9 cellular contexts compared by ENCODE assay signal in genomic region chr19:1416014-1416841, GRCh38. TPM values are rescaled to one million over a fixed set of nuclear protein-coding genes. Genes with fewer than 3 reads are reported as not detected.
DNase-seq lines count a peak whose midpoint lies in the region; ATAC-seq and TF ChIP-seq lines count a peak whose summit lies in the region.
"Had no signal": no experiment of that assay in that cellular context is flagged by ENCODE, and none has a peak within 500 bp of the region (broad histone marks: within the 10 kb centered on the region; RNA-seq: fewer than 3 reads in every experiment).

No MANE protein-coding gene starts in this region.

- H3K27ac Mint-ChIP-seq in brain = peak overlapping the region; percentile 92 to 97 (median 95)
- H3K27ac Mint-ChIP-seq in stimulated activated effector memory CD8-positive, alpha-beta T cell treated with anti-CD3 and anti-CD28 coated beads, Interleukin-12 subunit alpha, Interleukin-12 subunit beta, amount 100 ng/mL, for 72 hours = peak overlapping the region; percentile 86

- no peaks in the 10 kb centered on the region for H3K27me3 Mint-ChIP-seq in brain

- TF ChIP-seq CTCF in IMR-90 (conservative IDR thresholded peaks at IDR 0.05; ENCODE audit: low read depth, low read length) (no peak), brain (conservative IDR thresholded peaks at IDR 0.05) (no peak)

- H3K18ac ChIP-seq in IMR-90 (ENCODE audit: low read depth, low read length) = peak overlapping the region; percentile 10; the same call in 1 of the 2 replicates

- H2BK15ac ChIP-seq in IMR-90 (ENCODE audit: low read depth, low read length) = no peak overlapping the region

- peaks cover 23% of the 10 kb centered on the region for H3K4me1 ChIP-seq in IMR-90 (ENCODE audit: control insufficient read depth, insufficient read depth, low read length)

- H3K14ac ChIP-seq in IMR-90 (replicated peaks; ENCODE audit: low read depth, low read length) = peak overlapping the region; percentile 0

- peak overlapping the region; percentile 56 for H3K4ac ChIP-seq in IMR-90 (ENCODE audit: low read depth, low read length)

- intact Hi-C loops in IMR-90 (cut with micrococcal nuclease) = no loop called here

- H3K4me1 Mint-ChIP-seq in brain = peaks cover 61% of the 10 kb centered on the region
- peaks cover 55% of the 10 kb centered on the region for H3K4me1 Mint-ChIP-seq in stimulated activated effector memory CD8-positive, alpha-beta T cell treated with anti-CD3 and anti-CD28 coated beads, Interleukin-12 subunit alpha, Interleukin-12 subunit beta, amount 100 ng/mL, for 72 hours

- no peak overlapping the region for H2AFZ ChIP-seq in IMR-90 (replicated peaks; ENCODE audit: low read length, poor library complexity)

- TF ChIP-seq RAD21 in IMR-90 (IDR thresholded peaks at IDR 0.05; ENCODE audit: low read length) = no peak

- no peak overlapping the region for H3K4me3 ChIP-seq in IMR-90 (ENCODE audit: insufficient read depth, low read depth, low read length)

- H3K36me3 Mint-ChIP-seq in brain = peaks cover 22% of the 10 kb centered on the region
- H3K36me3 Mint-ChIP-seq in stimulated activated effector memory CD8-positive, alpha-beta T cell treated with anti-CD3 and anti-CD28 coated beads, Interleukin-12 subunit alpha, Interleukin-12 subunit beta, amount 100 ng/mL, for 72 hours = peaks cover 95% of the 10 kb centered on the region

- H3K4me3 Mint-ChIP-seq in brain = peak overlapping the region; percentile 64 to 80 (median 74)
- peak overlapping the region; percentile 45 for H3K4me3 Mint-ChIP-seq in stimulated activated effector memory CD8-positive, alpha-beta T cell treated with anti-CD3 and anti-CD28 coated beads, Interleukin-12 subunit alpha, Interleukin-12 subunit beta, amount 100 ng/mL, for 72 hours

- dilution Hi-C loops in IMR-90 (cut with HindIII; ENCODE audit: low sequenced_read_pairs, unreplicated experiment) = no loop called here

- DNase-seq in IMR-90 = peak; percentile 31
- DNase-seq in kidney tubule cell (ENCODE audit: low spot score) = peak; percentile 83
- DNase-seq in stimulated activated effector memory CD8-positive, alpha-beta T cell treated with anti-CD3 and anti-CD28 coated beads, Interleukin-12 subunit alpha, Interleukin-12 subunit beta, amount 100 ng/mL, for 72 hours (ENCODE audit: low spot score in 2 of 2) = no peak
- DNase-seq in SW480 (ENCODE audit: low spot score) = no peak
- DNase-seq in NCI-H526 (lab: John Stamatoyannopoulos, UW) = no peak
- DNase-seq in pons (ENCODE audit: low spot score) = no peak
- no peak for DNase-seq in iPS-NIHi7 (ENCODE audit: extremely low spot score)
- DNase-seq: NCI-H748 treated with DMSO at 0.1 percent for 48 hours had no signal

- peaks cover 91% of the 10 kb centered on the region for H4K20me1 ChIP-seq in IMR-90 (ENCODE audit: insufficient read depth, low read length)

- POLR2A ChIA-PET in IMR-90 (lab: Charles Lee; ENCODE audit: unreplicated experiment) = no interaction called here

- peak overlapping the region; percentile 7 for H2BK20ac ChIP-seq in IMR-90 (ENCODE audit: low read depth, low read length)

- H3K27ac ChIP-seq in IMR-90 (ENCODE audit: insufficient read depth, low read length) = peak overlapping the region; percentile 85

- CTCF ChIA-PET in IMR-90 (lab: Yijun Ruan, JAX) = interaction anchor here (0.6 kb wide), 1 partner anchor 130 kb away, joined by 3 read pairs; no protein-coding TSS in a partner anchor

- H2AK9ac ChIP-seq in IMR-90 (replicated peaks; ENCODE audit: low read depth, low read length, poor library complexity) = peak overlapping the region; percentile 89

- H3K9me1 ChIP-seq in IMR-90 (ENCODE audit: insufficient read depth, low read length) = peaks cover 20% of the 10 kb centered on the region

- peak overlapping the region; percentile 23; the same call in 1 of the 2 replicates for H3K56ac ChIP-seq in IMR-90 (ENCODE audit: extremely low read depth, insufficient read depth, low read length)

- WGBS in IMR-90 (ENCODE audit: extremely low coverage in 2 of 2, insufficient read length in 1 of 2), 2 experiments = 81% methylated on average over 11 of the region's 28 CpGs; no CpG with 5 or more reads in 1 of the 2 experiments

- H3K4me2 ChIP-seq in IMR-90 (ENCODE audit: low read depth, low read length) = peak overlapping the region; percentile 54; the same call in 1 of the 2 replicates

- ATAC-seq in IMR-90 (ENCODE audit: low read depth) = no peak; the same call in 1 of the 2 replicates
- no peak for ATAC-seq in stimulated activated effector memory CD8-positive, alpha-beta T cell treated with anti-CD3 and anti-CD28 coated beads, Interleukin-12 subunit alpha, Interleukin-12 subunit beta, amount 100 ng/mL, for 72 hours

- peak overlapping the region; percentile 76 for H2BK5ac ChIP-seq in IMR-90 (ENCODE audit: low read depth, low read length, poor library complexity, severe bottlenecking)

- H4K8ac ChIP-seq in IMR-90 (ENCODE audit: low read depth in 2 of 2, low read length in 2 of 2) = peak overlapping the region in 1 of 2 experiments; percentile 48; a peak in 2 of 4 replicates

- in situ Hi-C loops in IMR-90 (cut with MboI; ENCODE audit: low sequenced_read_pairs) = no loop called here

- H3K36me3 ChIP-seq in IMR-90 (ENCODE audit: control insufficient read depth, insufficient read depth, low read length) = peaks cover 36% of the 10 kb centered on the region

- peak overlapping the region; percentile 59 for H4K91ac ChIP-seq in IMR-90 (ENCODE audit: insufficient read depth, low read depth, low read length)

- H3K9me3 Mint-ChIP-seq in brain = no peaks in the 10 kb centered on the region
- H3K9me3 Mint-ChIP-seq in stimulated activated effector memory CD8-positive, alpha-beta T cell treated with anti-CD3 and anti-CD28 coated beads, Interleukin-12 subunit alpha, Interleukin-12 subunit beta, amount 100 ng/mL, for 72 hours = no peaks in the 10 kb centered on the region

- H3K9ac ChIP-seq in IMR-90 (ENCODE audit: low read depth, low read length) = peak overlapping the region; percentile 28

- peak overlapping the region; percentile 3; the same call in 1 of the 2 replicates for H2BK120ac ChIP-seq in IMR-90 (ENCODE audit: low read depth, low read length)

- no TSS peak for BruUV-seq in IMR-90 (replicated peaks; lab: Mats Ljungman, UMichigan)

- peak overlapping the region; percentile 76 for H2AK5ac ChIP-seq in IMR-90 (ENCODE audit: low read depth, low read length)

- no peaks in the 10 kb centered on the region for H3K27me3 ChIP-seq in IMR-90 (ENCODE audit: control insufficient read depth, insufficient read depth, low read length)

- H3K79me1 ChIP-seq in IMR-90 (ENCODE audit: low read depth in 1 of 2, low read length in 2 of 2) = peaks cover 0 to 66% of the 10 kb centered on the region in 2 experiments; a peak in 2 of 4 replicates

- H3K9me3 ChIP-seq in IMR-90 (ENCODE audit: control insufficient read depth, insufficient read depth, low read length) = no peaks in the 10 kb centered on the region

- TF ChIP-seq POLR2A in IMR-90 (IDR thresholded peaks at IDR 0.05; ENCODE audit: low read depth, low read length) = no peak

- H4K5ac ChIP-seq in IMR-90 (ENCODE audit: low read depth, low read length) = peak overlapping the region; percentile 3; the same call in 1 of the 2 replicates

- H3K23ac ChIP-seq in IMR-90 (ENCODE audit: low read depth, low read length) = peak overlapping the region; percentile 37; the same call in 1 of the 2 replicates

TF ChIP-seq in IMR-90, 13 proteins besides CTCF, POLR2A, EP300 and RAD21:
- no peak for TF ChIP-seq CEBPB (IDR thresholded peaks at IDR 0.05; ENCODE audit: low read depth, low read length)
- 0 out of 2 replicates have a peak, but pooled peaks have one; percentile 19 for TF ChIP-seq FOS (IDR thresholded peaks at IDR 0.05; ENCODE audit: low read depth, low read length)
TF ChIP-seq in IMR-90: peak in this region for 1.

RNA-seq across cellular contexts. Expression of gene DAZAP1, which starts 8.8 kb away (rescaled TPM):
- 22.0 and 35.3 TPM in 2 replicates for total RNA-seq in IMR-90 (2012; rRNA removed)
- polyA plus RNA-seq in IMR-90 (2012; rRNA removed) (62.8 and 63.6 TPM in 2 replicates), brain (ENCODE audit: insufficient read depth, low read depth, low replicate concordance) (81.4 TPM)
- polyA plus RNA-seq in IMR-90 (2012; cell fraction: cytosol; rRNA removed) = 32.2 and 39.6 TPM in 2 replicates
- polyA plus RNA-seq in IMR-90 (2012; cell fraction: nucleus; rRNA removed; ENCODE audit: low replicate concordance) = 127 and 151 TPM in 2 replicates

RNA-seq across cellular contexts. Expression of gene GAMT, which starts 14.9 kb away (rescaled TPM):
- 22.8 and 23.9 TPM in 2 replicates for total RNA-seq in IMR-90 (2012; rRNA removed)
- polyA plus RNA-seq in IMR-90 (2012; rRNA removed) = 51.8 and 63.6 TPM in 2 replicates
- 37.4 and 106 TPM in 2 replicates for polyA plus RNA-seq in IMR-90 (2012; cell fraction: cytosol; rRNA removed)
- 22.7 and 61.5 TPM in 2 replicates for polyA plus RNA-seq in IMR-90 (2012; cell fraction: nucleus; rRNA removed; ENCODE audit: low replicate concordance)
- polyA plus RNA-seq in brain (ENCODE audit: insufficient read depth, low read depth, low replicate concordance) = 146 TPM

RNA-seq across cellular contexts. Expression of gene RPS15, which starts 22.0 kb away (rescaled TPM):
- total RNA-seq in IMR-90 (2012; rRNA removed) = 834 and 1,179 TPM in 2 replicates
- polyA plus RNA-seq in IMR-90 (2012; rRNA removed) (1,855 and 2,269 TPM in 2 replicates), brain (ENCODE audit: insufficient read depth, low read depth, low replicate concordance) (3,425 TPM)
- polyA plus RNA-seq in IMR-90 (2012; cell fraction: cytosol; rRNA removed) = 15,264 and 18,725 TPM in 2 replicates
- 1,510 and 3,480 TPM in 2 replicates for polyA plus RNA-seq in IMR-90 (2012; cell fraction: nucleus; rRNA removed; ENCODE audit: low replicate concordance)

RNA-seq across cellular contexts. Expression of gene NDUFS7, which starts 32.5 kb away (rescaled TPM):
- 60.8 and 64.7 TPM in 2 replicates for total RNA-seq in IMR-90 (2012; rRNA removed)
- 136 and 167 TPM in 2 replicates for polyA plus RNA-seq in IMR-90 (2012; rRNA removed)
- polyA plus RNA-seq in IMR-90 (2012; cell fraction: cytosol; rRNA removed) = 283 and 387 TPM in 2 replicates
- 76.0 and 256 TPM in 2 replicates for polyA plus RNA-seq in IMR-90 (2012; cell fraction: nucleus; rRNA removed; ENCODE audit: low replicate concordance)
- 275 TPM for polyA plus RNA-seq in brain (ENCODE audit: insufficient read depth, low read depth, low replicate concordance)

RNA-seq across cellular contexts. Expression of gene APC2, which starts 33.7 kb away (rescaled TPM):
- total RNA-seq in IMR-90 (2012; rRNA removed) = 0.28 and 0.36 TPM in 2 replicates
- polyA plus RNA-seq in IMR-90 (2012; rRNA removed) (0.41 and 0.42 TPM in 2 replicates), brain (ENCODE audit: insufficient read depth, low read depth, low replicate concordance) (69.7 TPM)
- 0.17 and 0.55 TPM in 2 replicates for polyA plus RNA-seq in IMR-90 (2012; cell fraction: cytosol; rRNA removed)
- polyA plus RNA-seq in IMR-90 (2012; cell fraction: nucleus; rRNA removed; ENCODE audit: low replicate concordance) = 0.89 and 2.3 TPM in 2 replicates

Comparison
In these comparisons a context has a peak if more than half of its experiments do, and no peak if none do; other contexts are left out.
1. DNase-seq: peak in IMR-90 (single experiment) and kidney tubule cell (single experiment); none in stimulated activated effector memory CD8-positive, alpha-beta T cell treated with anti-CD3 and anti-CD28 coated beads, Interleukin-12 subunit alpha, Interleukin-12 subunit beta, amount 100 ng/mL, for 72 hours (0 of 2), SW480 (single experiment), NCI-H526 (0 of 2), pons (single experiment) and iPS-NIHi7 (single experiment).